In genomic region chr1:8810987-8811386, GRCh38 we compare ENCODE assay signal across 23 cellular contexts. TPM values are rescaled to one million over a fixed set of nuclear protein-coding genes. Genes with fewer than 3 reads are reported as not detected.
DNase-seq lines count a peak whose midpoint lies in the region; ATAC-seq and TF ChIP-seq lines count a peak whose summit lies in the region.
"Had no signal": no experiment of that assay in that cellular context is flagged by ENCODE, and none has a peak within 500 bp of the region (broad histone marks: within the 10 kb centered on the region; RNA-seq: fewer than 3 reads in every experiment).

No MANE protein-coding gene starts in this region.

- H3K9me3 Mint-ChIP-seq in GM23338 = no peaks in the 10 kb centered on the region
- H3K9me3 Mint-ChIP-seq: CD4-positive, alpha-beta T cell had no signal

- intact Hi-C loops in esophagus muscularis mucosa (cut with DNase I) = no loop called here

- no peak overlapping the region for H3K4me2 ChIP-seq in GM23338
- peak overlapping the region; percentile 86 for H3K4me2 ChIP-seq in Loucy (ENCODE audit: low read depth, low read length, poor library complexity, severe bottlenecking)
- no peak overlapping the region for H3K4me2 ChIP-seq in trophoblast cell (ENCODE audit: low read length)
- H3K4me2 ChIP-seq: A549, KMS-11 had no signal

- no peak overlapping the region for H2BK120ac ChIP-seq in trophoblast cell (ENCODE audit: insufficient read depth, low read length, poor library complexity)

- H3K9me3 ChIP-seq in Loucy (ENCODE audit: insufficient read depth, low read depth, low read length) (no peaks in the 10 kb centered on the region), esophagus muscularis mucosa (no peaks in the 10 kb centered on the region), trophoblast cell (ENCODE audit: insufficient read depth, low read depth, low read length) (no peaks in the 10 kb centered on the region)
- H3K9me3 ChIP-seq: A549; BLaER1 treated with 17β-estradiol and CSF1 and Interleukin-3, amounts not matched to agents 10 nM and 100 nM had no signal

- peaks cover 34% of the 10 kb centered on the region for H3K4me1 Mint-ChIP-seq in GM23338

- no peak overlapping the region for H4K91ac ChIP-seq in trophoblast cell (ENCODE audit: low read depth, low read length)

- H3K27ac Mint-ChIP-seq in GM23338 = peak overlapping the region; percentile 30
- H3K27ac Mint-ChIP-seq: CD4-positive, alpha-beta T cell had no signal

- H3K23ac ChIP-seq in trophoblast cell (ENCODE audit: low read length) = no peak overlapping the region

- no peak for TF ChIP-seq EP300 in esophagus muscularis mucosa (IDR thresholded peaks at IDR 0.05)

- H3K27ac ChIP-seq in GM23338 (ENCODE audit: low read depth) = no peak overlapping the region
- peak overlapping the region; percentile 13 to 98 (median 97) for H3K27ac ChIP-seq in esophagus muscularis mucosa (replicated peaks in 1 of 4)
- H3K27ac ChIP-seq in trophoblast cell (ENCODE audit: low read depth, low read length) = no peak overlapping the region
- H3K27ac ChIP-seq: A549; BLaER1 treated with 17β-estradiol and CSF1 and Interleukin-3, amounts not matched to agents 10 nM and 100 nM; KMS-11 had no signal

- peak overlapping the region; percentile 1 for H3K4ac ChIP-seq in trophoblast cell (ENCODE audit: low read depth, low read length)

- TF ChIP-seq CTCF in GM23338 (conservative IDR thresholded peaks at IDR 0.05; ENCODE audit: low read depth in 2 of 2) (no peak), Loucy (conservative IDR thresholded peaks at IDR 0.05; ENCODE audit: low read length) (no peak), esophagus muscularis mucosa (IDR thresholded peaks at IDR 0.05) (no peak)

- peaks cover 100% of the 10 kb centered on the region for H3K79me2 ChIP-seq in GM23338 (replicated peaks; ENCODE audit: insufficient read depth)
- H3K79me2 ChIP-seq in Loucy (ENCODE audit: insufficient read depth, low read length) = peaks cover 98% of the 10 kb centered on the region
- H3K79me2 ChIP-seq in trophoblast cell (ENCODE audit: control insufficient read depth, insufficient read depth, low read length, poor library complexity) = peaks cover 6% of the 10 kb centered on the region

- H2BK5ac ChIP-seq in trophoblast cell (ENCODE audit: low read depth, low read length, poor library complexity) = no peak overlapping the region

- H3F3A ChIP-seq in GM23338 (replicated peaks; ENCODE audit: low read depth) (no peaks in the 10 kb centered on the region), Loucy (ENCODE audit: low read depth) (no peaks in the 10 kb centered on the region)

- H4K20me1 ChIP-seq in GM23338 (replicated peaks; ENCODE audit: insufficient read depth) (peaks cover 17% of the 10 kb centered on the region), Loucy (ENCODE audit: insufficient read depth, low read length, poor library complexity, severe bottlenecking) (peaks cover 60% of the 10 kb centered on the region)

- peak overlapping the region; percentile 22 for H3K9ac ChIP-seq in Loucy (ENCODE audit: low read depth, low read length, poor library complexity, severe bottlenecking)
- no peak overlapping the region for H3K9ac ChIP-seq in trophoblast cell (ENCODE audit: low read length)
- H3K9ac ChIP-seq: BLaER1 treated with 17β-estradiol and CSF1 and Interleukin-3, amounts not matched to agents 10 nM and 100 nM; KMS-11 had no signal

- no peaks in the 10 kb centered on the region for H3K79me1 ChIP-seq in trophoblast cell (ENCODE audit: low read length)

- H4K12ac ChIP-seq in trophoblast cell (ENCODE audit: low read depth, low read length) = no peak overlapping the region

- H3K27me3 Mint-ChIP-seq in GM23338 (ENCODE audit: insufficient read depth, low read depth, poor library complexity) = peaks cover 5% of the 10 kb centered on the region
- H3K27me3 Mint-ChIP-seq: CD4-positive, alpha-beta T cell had no signal

- ATAC-seq in GM23338 (no peak), HG03469 (IDR thresholded peaks at IDR 0.05; ENCODE audit: unreplicated experiment) (no peak)
- ATAC-seq: PC-3, SK-N-SH treated with all-trans-retinoic acid at 6 μM for 48 hours had no signal

- no peak overlapping the region for H3K4me3 Mint-ChIP-seq in GM23338
- H3K4me3 Mint-ChIP-seq: CD4-positive, alpha-beta T cell had no signal

- H2AFZ ChIP-seq in GM23338 = no peak overlapping the region
- no peak overlapping the region for H2AFZ ChIP-seq in Loucy (ENCODE audit: low read length)
- H2AFZ ChIP-seq in trophoblast cell (ENCODE audit: insufficient read depth, low read length, poor library complexity) = no peak overlapping the region

- H3K27me3 ChIP-seq in GM23338 (ENCODE audit: insufficient read depth) (no peaks in the 10 kb centered on the region), Loucy (ENCODE audit: insufficient read depth, low read length, poor library complexity, severe bottlenecking) (no peaks in the 10 kb centered on the region), esophagus muscularis mucosa (no peaks in the 10 kb centered on the region), trophoblast cell (ENCODE audit: insufficient read depth, low read length) (no peaks in the 10 kb centered on the region)
- H3K27me3 ChIP-seq: BLaER1 treated with 17β-estradiol and CSF1 and Interleukin-3, amounts not matched to agents 10 nM and 100 nM had no signal

- H4K8ac ChIP-seq in trophoblast cell (ENCODE audit: low read depth, low read length) = no peak overlapping the region

- H3K4me3 ChIP-seq in GM23338 = no peak overlapping the region
- peak overlapping the region; percentile 16 for H3K4me3 ChIP-seq in Loucy (ENCODE audit: low read length, poor library complexity, severe bottlenecking)
- no peak overlapping the region for H3K4me3 ChIP-seq in esophagus muscularis mucosa
- H3K4me3 ChIP-seq in trophoblast cell (ENCODE audit: low read depth, low read length) = no peak overlapping the region
- H3K4me3 ChIP-seq: A549; BLaER1 treated with 17β-estradiol and CSF1 and Interleukin-3, amounts not matched to agents 10 nM and 100 nM had no signal

- no peaks in the 10 kb centered on the region for H3K36me3 Mint-ChIP-seq in GM23338 (ENCODE audit: low read depth)

- DNase-seq in GM23338 (ENCODE audit: low spot score) (no peak), esophagus muscularis mucosa (ENCODE audit: extremely low spot score) (no peak), trophoblast cell (no peak), hypothalamus (lab: John Stamatoyannopoulos, UW) (no peak), dedifferentiated amniotic fluid mesenchymal stem cell (ENCODE audit: extremely low spot score) (no peak)
- DNase-seq: AML-193; CD4-positive, alpha-beta T cell; IMR-90; NCI-H1048; NCI-H1417; NCI-H1694; NCI-H2029 treated with DMSO at 0.1 percent for 48 hours; NCI-H446 treated with DMSO at 0.1 percent for 48 hours; NCI-H526; NCI-H82; NK-92 treated with Interleukin-12 subunit alpha and Interleukin-12 subunit beta, amount 100 ng/mL, for 24 hours; PC-3 had no signal

- H3K9me2 ChIP-seq in GM23338 (ENCODE audit: insufficient read depth) = no peaks in the 10 kb centered on the region
- H3K9me2 ChIP-seq in Loucy (replicated peaks; ENCODE audit: low read depth, low read length) = no peaks in the 10 kb centered on the region

- peaks cover 19% of the 10 kb centered on the region for H3K4me1 ChIP-seq in GM23338 (ENCODE audit: insufficient read depth)
- H3K4me1 ChIP-seq in Loucy (ENCODE audit: insufficient read depth, low read length, poor library complexity, severe bottlenecking) = peaks cover 48% of the 10 kb centered on the region
- H3K4me1 ChIP-seq in esophagus muscularis mucosa = peaks cover 27 to 82% (median 70%) of the 10 kb centered on the region in 4 donors
- peaks cover 0 to 2% of the 10 kb centered on the region in 2 experiments for H3K4me1 ChIP-seq in trophoblast cell (ENCODE audit: control insufficient read depth in 1 of 2, insufficient read depth in 2 of 2, low read length in 2 of 2)

- no peak overlapping the region for H3K18ac ChIP-seq in trophoblast cell (ENCODE audit: low read length)

- no peak overlapping the region for H2BK12ac ChIP-seq in trophoblast cell (ENCODE audit: low read length)

- H3K36me3 ChIP-seq in GM23338 (ENCODE audit: insufficient read depth) = no peaks in the 10 kb centered on the region
- no peaks in the 10 kb centered on the region for H3K36me3 ChIP-seq in Loucy (ENCODE audit: insufficient read depth, low read length)
- H3K36me3 ChIP-seq in esophagus muscularis mucosa = no peaks in the 10 kb centered on the region
- H3K36me3 ChIP-seq in trophoblast cell (ENCODE audit: control insufficient read depth in 1 of 2, insufficient read depth in 2 of 2, low read length in 2 of 2) = no peaks in the 10 kb centered on the region

- TF ChIP-seq POLR2A in esophagus muscularis mucosa (IDR thresholded peaks at IDR 0.05; ENCODE audit: low read depth) = no peak

- H3K14ac ChIP-seq in trophoblast cell (ENCODE audit: low read length) = no peak overlapping the region

- WGBS in esophagus muscularis mucosa = 88% methylated on average over 4 of the region's 4 CpGs
- WGBS in trophoblast cell (ENCODE audit: extremely low coverage, insufficient coverage, insufficient read length) = no CpG with 5 or more reads among the region's 4 CpGs

- no peak overlapping the region for H2AK5ac ChIP-seq in trophoblast cell (ENCODE audit: low read length)

TF ChIP-seq in GM23338, 12 proteins besides CTCF, POLR2A, EP300 and RAD21 (continues in another document):
- no peak for TF ChIP-seq EZH2 (IDR thresholded peaks at IDR 0.05; ENCODE audit: low read depth, unreplicated experiment)

RNA-seq across cellular contexts. Expression of gene RERE, which starts 6.5 kb away (rescaled TPM):
- total RNA-seq in GM23338 (2014; rRNA removed; shearing (Covaris generic)) = 157 and 170 TPM in 2 replicates
- polyA plus RNA-seq in GM23338 (2016; fragmentation: Nextera tagmentation; extraction: Ambion mirVana) = 148 and 166 TPM in 2 replicates
- total RNA-seq in esophagus muscularis mucosa = 100 to 1,000 TPM; 133 to 212 (median 168) TPM
- 57.2 and 60.2 TPM in 2 replicates for polyA plus RNA-seq in trophoblast cell (2013)

Comparison
In these comparisons a context has a peak if more than half of its experiments do, and no peak if none do; other contexts are left out.
1. H3K27ac ChIP-seq: peak in esophagus muscularis mucosa (4 of 4); none in GM23338 (single experiment) and trophoblast cell (single experiment).